In genomic region chr16:88633684-88634140, GRCh38 we compare ENCODE assay signal across 8 cellular contexts. TPM values are rescaled to one million over a fixed set of nuclear protein-coding genes. Genes with fewer than 3 reads are reported as not detected.
DNase-seq lines count a peak whose midpoint lies in the region; ATAC-seq and TF ChIP-seq lines count a peak whose summit lies in the region.

No MANE protein-coding gene starts in this region.

- H3K27ac ChIP-seq in cardiac muscle cell (no peak overlapping the region), transverse colon (peak overlapping the region; percentile 43 to 60 (median 50))

- peak overlapping the region; percentile 11 to 71 for H3K27ac Mint-ChIP-seq in T-cell
- peak overlapping the region; percentile 20 for H3K27ac Mint-ChIP-seq in memory B cell

- intact Hi-C loops in cardiac septum (cut with DNase I) (no loop called here), transverse colon (cut with DNase I; ENCODE audit: low total_unique reads) (no loop called here)

- no peak for TF ChIP-seq POLR2A in transverse colon (IDR thresholded peaks at IDR 0.05)

- H3K27me3 ChIP-seq in cardiac muscle cell (peaks cover 48% of the 10 kb centered on the region), transverse colon (peaks cover 36% of the 10 kb centered on the region)

- ATAC-seq in HG02885 (IDR thresholded peaks at IDR 0.05; ENCODE audit: poor library complexity, unreplicated experiment) (peak; percentile 27), T-cell (replicated peaks in 1 of 4) (peak; percentile 42 to 59 (median 48)), memory B cell (ENCODE audit: low read depth) (peak; percentile 30)

- TF ChIP-seq CTCF in cardiac muscle cell (IDR thresholded peaks at IDR 0.05; ENCODE audit: low read depth, low read length) (peak; percentile 30), transverse colon (IDR thresholded peaks at IDR 0.05) (peak in 2 of 5 experiments; percentile 20 to 39)

- H3K4me1 Mint-ChIP-seq in T-cell, result peaks cover 23 to 42% (median 30%) of the 10 kb centered on the region in 3 donors
- H3K4me1 Mint-ChIP-seq in memory B cell, result peaks cover 22% of the 10 kb centered on the region

- H3K27me3 Mint-ChIP-seq in T-cell (peaks cover 8 to 11% of the 10 kb centered on the region in 2 donors), memory B cell (no peaks in the 10 kb centered on the region)

- DNase-seq in cardiac muscle cell (ENCODE audit: low read depth in 1 of 2, low spot score in 1 of 2) (peak; percentile 26 to 28), cardiac septum (ENCODE audit: low spot score) (no peak), T-cell (peak in 32 of 34 experiments; percentile 35 to 64 (median 50)), memory B cell (ENCODE audit: low spot score in 2 of 2) (peak in 1 of 2 donors; percentile 50), transverse colon (peak; percentile 60), NCI-H2227 treated with DMSO at 0.1 percent for 48 hours (lab: John Stamatoyannopoulos, UW) (no peak)
- peak; percentile 64 for DNase-seq in central memory CD4-positive, alpha-beta T cell

- H3K9me3 Mint-ChIP-seq in T-cell (no peaks in the 10 kb centered on the region), memory B cell (no peaks in the 10 kb centered on the region)

- H3K4me1 ChIP-seq in cardiac muscle cell (ENCODE audit: low read depth) (peaks cover 4% of the 10 kb centered on the region), transverse colon (peaks cover 8 to 28% (median 23%) of the 10 kb centered on the region in 4 donors)

- H3K4me3 ChIP-seq in cardiac muscle cell (no peak overlapping the region), transverse colon (peak overlapping the region in 2 of 4 donors; percentile 36 to 50)

- peaks cover 23% of the 10 kb centered on the region for H3K36me3 ChIP-seq in cardiac muscle cell
- peaks cover 0 to 23% (median 7%) of the 10 kb centered on the region in 4 donors for H3K36me3 ChIP-seq in transverse colon

- CTCF ChIA-PET in T-cell (lab: Charles Lee), result interaction anchor here in 1 of 2 donors (0.6 kb wide), 2 partner anchors 31 to 167 kb away, joined by 3 read pairs; no protein-coding TSS in a partner anchor

- 28% methylated on average over 23 of the region's 23 CpGs; no CpG with 5 or more reads in 1 of the 2 donors for WGBS in transverse colon (ENCODE audit: low coverage in 1 of 2), 2 donors

- in situ Hi-C loops in transverse colon (cut with MboI; ENCODE audit: low pct_ligation_motif_present in 1 of 4, low pct_unique_long_range_greater_than_20kb in 1 of 4, low sequenced_read_pairs in 3 of 4), result no loop called here

- peaks cover 12% of the 10 kb centered on the region for H3K36me3 Mint-ChIP-seq in T-cell
- peaks cover 2% of the 10 kb centered on the region for H3K36me3 Mint-ChIP-seq in memory B cell

- H3K4me3 Mint-ChIP-seq in T-cell (peak overlapping the region; percentile 72 to 76 (median 74)), memory B cell (peak overlapping the region; percentile 84)

- no peak for TF ChIP-seq EP300 in transverse colon (IDR thresholded peaks at IDR 0.05; ENCODE audit: low read depth)

- POLR2A ChIA-PET in T-cell (lab: Charles Lee), result interaction anchor here in 1 of 2 donors (0.7 kb wide), 1 partner anchor 463 kb away, joined by 9 read pairs; no protein-coding TSS in a partner anchor

- H3K9me3 ChIP-seq in cardiac muscle cell (ENCODE audit: low read depth) (no peaks in the 10 kb centered on the region), transverse colon (no peaks in the 10 kb centered on the region)

RNA-seq across cellular contexts. Expression of gene IL17C, which starts 4.7 kb away (rescaled TPM):
- total RNA-seq in cardiac muscle cell (not detected in 2 replicates), cardiac septum (not detected), T-cell (under 1 TPM in 3 of 5 donors, not detected in 2; 0.35 to 0.93 (median 0.39) TPM), transverse colon (not detected)
- polyA plus RNA-seq in cardiac muscle cell, result not detected in 2 replicates

RNA-seq across cellular contexts. Expression of gene CYBA, which starts 17.1 kb away (rescaled TPM):
- 174 and 218 TPM in 2 replicates for total RNA-seq in cardiac muscle cell
- 233 and 237 TPM in 2 replicates for polyA plus RNA-seq in cardiac muscle cell
- total RNA-seq in cardiac septum, result 26.8 TPM
- 100 to 1,000 TPM; 271 to 456 (median 403) TPM for total RNA-seq in T-cell
- total RNA-seq in transverse colon, result 100 to 1,000 TPM; 258 to 306 (median 291) TPM

RNA-seq across cellular contexts. Expression of gene MVD, which starts 29.2 kb away (rescaled TPM):
- total RNA-seq in cardiac muscle cell (65.0 and 159 TPM in 2 replicates), cardiac septum (27.1 TPM), T-cell (10 to 100 TPM; 52.3 to 81.4 (median 63.4) TPM), transverse colon (10 to 100 TPM; 20.5 to 75.6 (median 47.3) TPM)
- 88.4 and 192 TPM in 2 replicates for polyA plus RNA-seq in cardiac muscle cell

RNA-seq across cellular contexts. Expression of gene SNAI3, which starts 52.6 kb away (rescaled TPM):
- 1.6 and 2.9 TPM in 2 replicates for total RNA-seq in cardiac muscle cell
- polyA plus RNA-seq in cardiac muscle cell, result 3.7 and 4.5 TPM in 2 replicates
- total RNA-seq in cardiac septum, result 0.97 TPM
- total RNA-seq in T-cell, result 10 to 100 TPM in 3 of 5 donors, 1 to 10 TPM in 2; 5.2 to 20.4 (median 17.2) TPM
- 1 to 10 TPM in 1 of 4 donors, under 1 TPM in 2, not detected in 1; 0.27 to 2.9 (median 0.75) TPM for total RNA-seq in transverse colon

Comparison
In these comparisons a context has a peak if more than half of its experiments do, and no peak if none do; other contexts are left out.
1. DNase-seq: peak in cardiac muscle cell (2 of 2), T-cell (32 of 34), central memory CD4-positive, alpha-beta T cell (single experiment) and transverse colon (single experiment); none in cardiac septum (single experiment) and NCI-H2227 treated with DMSO at 0.1 percent for 48 hours (single experiment).
2. Peak in every context shown above with its lines, with median percentiles within 50 percentile points of each other: ATAC-seq.